In the genomic region with DNA sequence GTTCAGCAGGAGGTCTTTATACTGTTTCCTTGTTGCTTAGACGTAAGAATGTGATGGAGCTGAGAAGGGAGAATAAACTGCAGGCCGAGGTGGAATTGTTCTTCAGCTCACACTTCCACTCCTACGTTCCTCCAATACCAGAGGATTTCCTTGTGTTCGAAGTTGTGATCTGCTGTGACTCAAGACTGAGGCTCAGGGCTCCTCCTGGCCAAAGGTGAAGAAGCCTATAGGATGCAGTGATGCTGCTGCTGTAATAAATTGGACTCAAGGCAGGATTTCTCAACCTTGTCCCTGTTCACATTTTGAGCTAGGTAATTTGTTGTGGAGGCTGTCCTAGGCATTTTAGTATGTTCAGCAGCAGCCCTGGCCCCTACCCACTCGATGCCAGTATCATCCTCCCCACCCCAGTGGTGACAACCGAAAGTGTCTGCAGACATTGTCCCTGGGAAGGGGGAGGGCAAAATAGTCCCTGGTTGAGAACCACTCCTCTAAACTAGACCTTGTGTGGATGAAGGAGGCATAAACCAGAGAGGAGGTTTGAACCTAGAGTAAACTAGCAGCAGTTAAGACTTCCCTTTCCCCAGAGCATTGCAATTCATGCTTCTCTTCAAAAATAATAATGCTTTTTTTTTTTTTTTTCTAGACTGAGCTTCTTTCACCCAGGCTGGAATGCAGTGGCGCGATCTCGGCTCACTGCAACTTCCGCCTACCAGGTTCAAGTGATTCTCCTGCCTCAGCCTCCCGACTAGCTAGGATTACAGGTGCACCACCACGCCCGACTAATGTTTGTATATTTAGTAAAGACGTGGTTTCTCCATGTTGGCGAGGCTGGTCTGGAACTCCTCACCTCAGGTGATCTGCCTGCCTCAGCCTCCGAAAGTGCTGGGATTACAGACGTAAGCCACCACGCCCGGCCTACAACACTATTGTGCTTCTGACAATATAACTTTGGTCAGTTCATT, we compare ENCODE assay signal across 1 cellular context.
TF ChIP-seq lines count a peak whose summit lies in the region.

No MANE protein-coding gene starts in this region.

TF ChIP-seq in IMR-90, 13 proteins besides CTCF, POLR2A, EP300 and RAD21:
- TF ChIP-seq CEBPB (IDR thresholded peaks at IDR 0.05; ENCODE audit: low read depth, low read length) (no peak), MAZ (IDR thresholded peaks at IDR 0.05; ENCODE audit: borderline replicate concordance, low read depth, low read length) (no peak), SMC3 (IDR thresholded peaks at IDR 0.05; ENCODE audit: low read depth, low read length) (no peak)
TF ChIP-seq in IMR-90: peak in this region for 0.
